In the genomic region with DNA sequence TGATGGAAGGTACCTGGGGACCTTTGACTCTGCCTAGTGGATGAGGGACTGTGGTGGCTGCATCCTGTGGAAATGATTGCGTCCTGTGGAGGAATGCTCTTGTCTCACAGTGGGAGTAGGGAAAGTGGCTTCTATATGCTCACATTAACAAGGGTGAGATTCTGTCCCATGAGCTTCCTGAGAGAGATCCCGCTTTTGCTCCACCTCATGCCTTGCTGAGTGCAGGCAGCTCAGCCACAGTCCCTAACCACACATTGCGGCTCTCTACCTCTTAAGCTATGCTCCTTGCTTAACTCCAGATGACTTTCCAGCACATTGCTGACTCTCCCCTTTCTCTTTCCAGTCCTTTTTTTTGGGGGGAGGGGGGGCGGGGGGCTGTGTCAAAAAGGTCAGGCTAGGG, we compare ENCODE assay signal across 22 cellular contexts. TPM values are rescaled to one million over a fixed set of nuclear protein-coding genes. Genes with fewer than 3 reads are reported as not detected.
DNase-seq lines count a peak whose midpoint lies in the region; ATAC-seq and TF ChIP-seq lines count a peak whose summit lies in the region.
"Had no signal": no experiment of that assay in that cellular context is flagged by ENCODE, and none has a peak within 500 bp of the region (broad histone marks: within the 10 kb centered on the region; RNA-seq: fewer than 3 reads in every experiment).

No MANE protein-coding gene starts in this region.

- H3K4me3 ChIP-seq in cardiac muscle cell (no peak overlapping the region), endodermal cell (ENCODE audit: low read length) (no peak overlapping the region)
- H3K4me3 ChIP-seq: hepatocyte, suprapubic skin had no signal

- ATAC-seq in left cardiac atrium (no peak), GM18873 (IDR thresholded peaks at IDR 0.05; ENCODE audit: low FRiP score, unreplicated experiment) (no peak)
- ATAC-seq: HCT116, T-helper 17 cell had no signal

- H3K9me3 Mint-ChIP-seq in endodermal cell (no peaks in the 10 kb centered on the region), mesothelial cell of epicardium (no peaks in the 10 kb centered on the region)
- H3K9me3 Mint-ChIP-seq: activated B cell treated with CpG ODN at 0.5 μM for 24 hours; activated CD4-positive, alpha-beta memory T cell treated with anti-CD3 and anti-CD28 coated beads, Interleukin-2, amount 10 ng/mL, durations not matched to agents 7 days and 5 days; CD14-positive monocyte had no signal

- H3K36me3 ChIP-seq in cardiac muscle cell (no peaks in the 10 kb centered on the region), endodermal cell (ENCODE audit: control insufficient read depth, insufficient read depth, low read length) (peaks cover 6% of the 10 kb centered on the region)
- H3K36me3 ChIP-seq: suprapubic skin had no signal

- H3K27ac ChIP-seq in cardiac muscle cell (peak overlapping the region; percentile 12), endodermal cell (ENCODE audit: low read depth, low read length) (no peak overlapping the region)
- H3K27ac ChIP-seq: hepatocyte, suprapubic skin had no signal

- H3K4me1 ChIP-seq in cardiac muscle cell (ENCODE audit: low read depth) (peaks cover 39% of the 10 kb centered on the region), endodermal cell (ENCODE audit: control insufficient read depth, insufficient read depth, low read length) (peaks cover 39% of the 10 kb centered on the region)

- no peaks in the 10 kb centered on the region for H3K9me3 ChIP-seq in cardiac muscle cell (ENCODE audit: low read depth)
- no peaks in the 10 kb centered on the region for H3K9me3 ChIP-seq in endodermal cell (ENCODE audit: control insufficient read depth, low read length)
- H3K9me3 ChIP-seq: suprapubic skin had no signal

- H3K4me3 Mint-ChIP-seq in endodermal cell (no peak overlapping the region), mesothelial cell of epicardium (no peak overlapping the region)
- H3K4me3 Mint-ChIP-seq: activated B cell treated with CpG ODN at 0.5 μM for 24 hours; activated CD4-positive, alpha-beta memory T cell treated with anti-CD3 and anti-CD28 coated beads, Interleukin-2, amount 10 ng/mL, durations not matched to agents 7 days and 5 days; T-helper 17 cell had no signal

- no peaks in the 10 kb centered on the region for H3K27me3 ChIP-seq in cardiac muscle cell
- H3K27me3 ChIP-seq in endodermal cell (ENCODE audit: control insufficient read depth, insufficient read depth, low read length, poor library complexity, severe bottlenecking): no peaks in the 10 kb centered on the region
- H3K27me3 ChIP-seq: hepatocyte, suprapubic skin had no signal

- H3K27me3 Mint-ChIP-seq in endodermal cell (ENCODE audit: insufficient read depth) (no peaks in the 10 kb centered on the region), mesothelial cell of epicardium (ENCODE audit: low read depth) (no peaks in the 10 kb centered on the region)

- no peaks in the 10 kb centered on the region for H3K36me3 Mint-ChIP-seq in endodermal cell (ENCODE audit: low read depth)
- H3K36me3 Mint-ChIP-seq in mesothelial cell of epicardium: no peaks in the 10 kb centered on the region
- H3K36me3 Mint-ChIP-seq: CD14-positive monocyte had no signal

- DNase-seq in cardiac muscle cell (ENCODE audit: low read depth in 1 of 2, low spot score in 1 of 2) (peak in 1 of 2 donors; percentile 46), left cardiac atrium (no peak), endodermal cell (peak; percentile 62), mesothelial cell of epicardium (ENCODE audit: low spot score in 2 of 2, unreplicated experiment in 2 of 2) (peak in 1 of 2 experiments; percentile 35), germinal center (ENCODE audit: low spot score) (no peak), T-helper 2 cell (no peak), NCI-H2171 (lab: John Stamatoyannopoulos, UW) (no peak)
- DNase-seq: ACHN; activated B cell treated with CpG ODN at 0.5 μM for 24 hours; activated CD4-positive, alpha-beta memory T cell treated with anti-CD3 and anti-CD28 coated beads, Interleukin-2, amount 10 ng/mL, durations not matched to agents 7 days and 5 days; activated naive CD4-positive, alpha-beta T cell treated with Interleukin-2 at 50 U/mL for 16 hours; activated T-cell treated with anti-CD3 and anti-CD28 coated beads, Interleukin-2, amount 50 U/mL, for 1 hour; kidney glomerular epithelial cell; NCI-H187; NCI-H510A treated with DMSO at 0.1 percent for 48 hours; SHP77 treated with DMSO at 0.1 percent for 48 hours; T-helper 17 cell had no signal

- 38 to 51% methylated on average over 1 to 4 of the region's 4 CpGs for WGBS in endodermal cell (ENCODE audit: insufficient coverage in 1 of 2, insufficient read length in 1 of 2), 2 experiments

- H3K4me1 Mint-ChIP-seq in endodermal cell (peaks cover 67% of the 10 kb centered on the region), mesothelial cell of epicardium (peaks cover 93% of the 10 kb centered on the region)
- H3K4me1 Mint-ChIP-seq: activated B cell treated with CpG ODN at 0.5 μM for 24 hours, CD14-positive monocyte had no signal

- no peak overlapping the region for H3K9ac ChIP-seq in endodermal cell (ENCODE audit: extremely low read depth, low read length, poor library complexity, severe bottlenecking)

- intact Hi-C loops in left cardiac atrium (cut with DNase I): no loop called here

- H3K27ac Mint-ChIP-seq in endodermal cell (peak overlapping the region; percentile 11), mesothelial cell of epicardium (peak overlapping the region; percentile 71)
- H3K27ac Mint-ChIP-seq: activated B cell treated with CpG ODN at 0.5 μM for 24 hours; activated CD4-positive, alpha-beta memory T cell treated with anti-CD3 and anti-CD28 coated beads, Interleukin-2, amount 10 ng/mL, durations not matched to agents 7 days and 5 days; CD14-positive monocyte; T-helper 17 cell had no signal

- TF ChIP-seq CTCF in cardiac muscle cell (IDR thresholded peaks at IDR 0.05; ENCODE audit: low read depth, low read length): no peak
- no peak for TF ChIP-seq CTCF in endodermal cell (conservative IDR thresholded peaks at IDR 0.05)
- TF ChIP-seq CTCF in mesothelial cell of epicardium (IDR thresholded peaks at IDR 0.05; ENCODE audit: unreplicated experiment): no peak

RNA-seq across cellular contexts. Expression of gene TEAD1, which starts 45.0 kb away (rescaled TPM):
- total RNA-seq in cardiac muscle cell (73.9 and 105 TPM in 2 replicates), left cardiac atrium (10 to 100 TPM; 89.6 to 93.8 TPM), endodermal cell (10 to 100 TPM; 76.4 to 94.4 TPM), mesothelial cell of epicardium (156 to 163 TPM (median 161 TPM) in 3 replicates)
- polyA plus RNA-seq in cardiac muscle cell: 45.9 and 52.0 TPM in 2 replicates
- 103 TPM for polyA plus RNA-seq in endodermal cell (2013, experiment 1 of 2)
- 109 TPM for polyA plus RNA-seq in endodermal cell (2013, experiment 2 of 2)
- polyA plus RNA-seq: CD14-positive monocyte had no signal
